In the genomic region with DNA sequence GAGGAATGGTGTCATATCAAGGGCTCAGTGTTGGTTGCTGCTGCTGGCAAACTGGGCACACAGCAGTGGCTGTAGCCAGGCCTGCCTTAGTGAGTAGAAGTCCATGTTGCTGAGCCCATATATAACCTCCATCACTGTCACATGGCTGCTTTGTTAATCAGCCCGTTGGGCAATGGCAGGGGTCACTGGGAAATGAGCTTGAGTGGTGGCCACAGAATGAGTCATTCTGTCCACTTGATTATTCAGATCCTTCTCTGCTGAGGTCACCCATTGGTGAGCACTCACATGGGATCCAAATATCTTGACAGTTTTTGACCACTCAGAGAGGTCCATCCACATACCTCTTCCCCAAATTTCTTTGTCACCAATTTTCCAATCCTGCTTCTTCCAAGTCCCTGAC, we compare ENCODE assay signal across 20 cellular contexts.
A peak's percentile ranks its signal among the peaks of the same experiment; 100 is the strongest.
DNase-seq lines count a peak whose midpoint lies in the region; ATAC-seq, FAIRE-seq and TF ChIP-seq lines count a peak whose summit lies in the region.
"Had no signal": no experiment of that assay in that cellular context is flagged by ENCODE, and none has a peak within 500 bp of the region (broad histone marks: within the 10 kb centered on the region; RNA-seq: fewer than 3 reads in every experiment).

No MANE protein-coding gene starts in this region.

- no peak for TF ChIP-seq POLR2A in H54 (IDR thresholded peaks at IDR 0.05; ENCODE audit: low read depth, low read length)

- no peak for ATAC-seq in activated CD8-positive, alpha-beta T cell treated with anti-CD3 and anti-CD28 coated beads, Interleukin-2, amount 10 ng/mL, durations not matched to agents 7 days and 5 days
- no peak for ATAC-seq in activated T-helper 17 cell treated with anti-CD3 and anti-CD28 coated beads, Interleukin-2, amount 50 U/mL, for 72 hours (replicated peaks)
- ATAC-seq: HepG2 had no signal

- no peak overlapping the region for H3K27ac Mint-ChIP-seq in endodermal cell
- no peak overlapping the region for H3K27ac Mint-ChIP-seq in activated CD8-positive, alpha-beta T cell treated with anti-CD3 and anti-CD28 coated beads, Interleukin-2, amount 10 ng/mL, durations not matched to agents 7 days and 5 days
- no peak overlapping the region for H3K27ac Mint-ChIP-seq in activated T-helper 17 cell treated with anti-CD3 and anti-CD28 coated beads, Interleukin-2, amount 50 U/mL, for 72 hours

- no peak for TF ChIP-seq CTCF in endodermal cell (conservative IDR thresholded peaks at IDR 0.05)

- no peaks in the 10 kb centered on the region for H3K36me3 ChIP-seq in endodermal cell (ENCODE audit: control insufficient read depth, insufficient read depth, low read length)
- H3K36me3 ChIP-seq: HAP-1, SJCRH30 had no signal

- no peak overlapping the region for H3K4me3 Mint-ChIP-seq in endodermal cell
- H3K4me3 Mint-ChIP-seq in activated CD8-positive, alpha-beta T cell treated with anti-CD3 and anti-CD28 coated beads, Interleukin-2, amount 10 ng/mL, durations not matched to agents 7 days and 5 days: no peak overlapping the region
- no peak overlapping the region for H3K4me3 Mint-ChIP-seq in activated T-helper 17 cell treated with anti-CD3 and anti-CD28 coated beads, Interleukin-2, amount 50 U/mL, for 72 hours

- CTCF ChIA-PET in activated CD8-positive, alpha-beta T cell treated with anti-CD3 and anti-CD28 coated beads, Interleukin-2, amount 10 ng/mL, durations not matched to agents 7 days and 5 days (lab: Charles Lee): no interaction called here

- H3K4me3 ChIP-seq in endodermal cell (ENCODE audit: low read length): no peak overlapping the region
- H3K4me3 ChIP-seq: HAP-1, PC-9, SJCRH30 had no signal

- DNase-seq in H54 (ENCODE audit: insufficient read length, low spot score) (peak; percentile 5), MV-4-11 (lab: John Stamatoyannopoulos, UW) (peak; percentile 47), astrocyte of the hippocampus (ENCODE audit: low read depth, low spot score) (peak; percentile 7), non-pigmented ciliary epithelial cell (ENCODE audit: low read depth) (peak; percentile 31), endodermal cell (no peak)
- DNase-seq in activated CD8-positive, alpha-beta T cell treated with anti-CD3 and anti-CD28 coated beads, Interleukin-2, amount 10 ng/mL, durations not matched to agents 7 days and 5 days: no peak
- DNase-seq: C1 segment of cervical spinal cord, DND-41, KG1, NCI-H1417 treated with DMSO at 0.1 percent for 48 hours, NCI-H187 treated with DMSO at 0.1 percent for 48 hours, NCI-H226, NCI-H524 treated with DMSO at 0.1 percent for 48 hours, PC-9, SJCRH30 had no signal

- no peaks in the 10 kb centered on the region for H3K36me3 Mint-ChIP-seq in endodermal cell (ENCODE audit: low read depth)
- no peaks in the 10 kb centered on the region for H3K36me3 Mint-ChIP-seq in activated CD8-positive, alpha-beta T cell treated with anti-CD3 and anti-CD28 coated beads, Interleukin-2, amount 10 ng/mL, durations not matched to agents 7 days and 5 days (ENCODE audit: low read depth)
- no peaks in the 10 kb centered on the region for H3K36me3 Mint-ChIP-seq in activated T-helper 17 cell treated with anti-CD3 and anti-CD28 coated beads, Interleukin-2, amount 50 U/mL, for 72 hours (ENCODE audit: low read depth)

- H3K27ac ChIP-seq in endodermal cell (ENCODE audit: low read depth, low read length): no peak overlapping the region
- H3K27ac ChIP-seq: PC-9, SJCRH30 had no signal

- WGBS in endodermal cell (ENCODE audit: insufficient coverage in 1 of 2, insufficient read length in 1 of 2), 2 experiments: 91% methylated on average over 1 of the region's 1 CpG; no CpG with 5 or more reads in 1 of the 2 experiments

- H3K4me1 ChIP-seq in endodermal cell (ENCODE audit: control insufficient read depth, insufficient read depth, low read length): no peaks in the 10 kb centered on the region
- H3K4me1 ChIP-seq: HAP-1, SJCRH30 had no signal

- H3K9ac ChIP-seq in endodermal cell (ENCODE audit: extremely low read depth, low read length, poor library complexity, severe bottlenecking): no peak overlapping the region

- no peaks in the 10 kb centered on the region for H3K27me3 Mint-ChIP-seq in endodermal cell (ENCODE audit: insufficient read depth)
- H3K27me3 Mint-ChIP-seq in activated CD8-positive, alpha-beta T cell treated with anti-CD3 and anti-CD28 coated beads, Interleukin-2, amount 10 ng/mL, durations not matched to agents 7 days and 5 days (ENCODE audit: low read depth): no peaks in the 10 kb centered on the region
- H3K27me3 Mint-ChIP-seq in activated T-helper 17 cell treated with anti-CD3 and anti-CD28 coated beads, Interleukin-2, amount 50 U/mL, for 72 hours: no peaks in the 10 kb centered on the region

- FAIRE-seq in H54 (lab: Jason Lieb, UNC): no peak
- FAIRE-seq: D721Med, G401.6, HepG2 had no signal

- POLR2A ChIA-PET in activated CD8-positive, alpha-beta T cell treated with anti-CD3 and anti-CD28 coated beads, Interleukin-2, amount 10 ng/mL, durations not matched to agents 7 days and 5 days (lab: Charles Lee): no interaction called here

- no peaks in the 10 kb centered on the region for H3K9me3 ChIP-seq in endodermal cell (ENCODE audit: control insufficient read depth, low read length)
- H3K9me3 ChIP-seq: HAP-1, SJCRH30 had no signal

- H3K27me3 ChIP-seq in endodermal cell (ENCODE audit: control insufficient read depth, insufficient read depth, low read length, poor library complexity, severe bottlenecking): no peaks in the 10 kb centered on the region
- H3K27me3 ChIP-seq: SJCRH30 had no signal

- peaks cover 3% of the 10 kb centered on the region for H3K9me3 Mint-ChIP-seq in endodermal cell
- H3K9me3 Mint-ChIP-seq in activated CD8-positive, alpha-beta T cell treated with anti-CD3 and anti-CD28 coated beads, Interleukin-2, amount 10 ng/mL, durations not matched to agents 7 days and 5 days (ENCODE audit: insufficient read depth): peaks cover 19% of the 10 kb centered on the region
- peaks cover 12% of the 10 kb centered on the region for H3K9me3 Mint-ChIP-seq in activated T-helper 17 cell treated with anti-CD3 and anti-CD28 coated beads, Interleukin-2, amount 50 U/mL, for 72 hours

- H3K4me1 Mint-ChIP-seq in endodermal cell: no peaks in the 10 kb centered on the region
- no peaks in the 10 kb centered on the region for H3K4me1 Mint-ChIP-seq in activated CD8-positive, alpha-beta T cell treated with anti-CD3 and anti-CD28 coated beads, Interleukin-2, amount 10 ng/mL, durations not matched to agents 7 days and 5 days (ENCODE audit: low read depth)
- no peaks in the 10 kb centered on the region for H3K4me1 Mint-ChIP-seq in activated T-helper 17 cell treated with anti-CD3 and anti-CD28 coated beads, Interleukin-2, amount 50 U/mL, for 72 hours

Comparison
In these comparisons a context has a peak if more than half of its experiments do, and no peak if none do; other contexts are left out.
1. DNase-seq: peak in H54 (single experiment), MV-4-11 (single experiment), astrocyte of the hippocampus (single experiment) and non-pigmented ciliary epithelial cell (single experiment); none in endodermal cell (single experiment) and activated CD8-positive, alpha-beta T cell treated with anti-CD3 and anti-CD28 coated beads, Interleukin-2, amount 10 ng/mL, durations not matched to agents 7 days and 5 days (single experiment).